25 cellular contexts compared by ENCODE assay signal in the genomic region with DNA sequence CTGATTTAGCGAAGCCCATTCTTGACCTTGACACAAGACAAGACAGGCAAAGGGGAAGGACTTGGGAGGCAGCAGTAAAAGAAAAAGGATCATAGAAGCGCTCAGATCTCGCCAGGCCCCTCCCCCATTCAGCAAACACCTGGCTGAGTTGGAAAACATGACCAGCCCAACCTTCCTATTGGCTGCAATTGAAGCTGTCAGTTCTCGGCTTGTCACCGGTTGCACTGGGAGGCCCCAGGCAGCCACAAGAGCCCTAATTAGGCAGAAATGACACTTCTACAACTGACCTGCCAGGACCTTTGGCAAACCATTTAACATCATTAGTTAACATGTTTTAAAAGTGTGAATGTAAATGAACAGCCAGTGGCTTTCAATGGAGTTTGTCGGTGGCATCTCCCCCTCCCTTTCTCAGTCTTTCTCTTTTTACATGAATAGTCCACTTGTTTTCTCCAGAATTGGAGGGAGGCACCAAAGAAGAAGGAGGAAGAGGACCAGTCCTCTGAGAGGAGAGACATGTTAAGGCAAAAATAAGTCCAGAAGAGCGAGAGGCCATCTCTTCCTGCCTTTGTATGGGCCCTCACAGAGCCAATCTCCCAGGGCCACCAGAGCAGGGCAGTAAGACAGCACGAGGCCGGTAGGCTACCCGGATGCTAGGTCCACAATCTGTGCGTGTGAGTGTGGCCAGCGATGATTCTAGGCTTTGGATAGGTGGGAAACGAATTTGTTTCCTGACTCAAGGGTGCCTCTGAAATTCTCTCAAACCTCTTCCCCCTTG. TPM values are rescaled to one million over a fixed set of nuclear protein-coding genes. Genes with fewer than 3 reads are reported as not detected.
A peak's percentile ranks its signal among the peaks of the same experiment; 100 is the strongest.
DNase-seq lines count a peak whose midpoint lies in the region; ATAC-seq, FAIRE-seq and TF ChIP-seq lines count a peak whose summit lies in the region.
"Had no signal": no experiment of that assay in that cellular context is flagged by ENCODE, and none has a peak within 500 bp of the region (broad histone marks: within the 10 kb centered on the region; RNA-seq: fewer than 3 reads in every experiment).

No MANE protein-coding gene starts in this region.

- H3K9me3 ChIP-seq in right atrium auricular region (no peaks in the 10 kb centered on the region), hepatocyte (ENCODE audit: low read depth) (no peaks in the 10 kb centered on the region)
- H3K9me3 ChIP-seq: ascending aorta, esophagus squamous epithelium, prostate gland, tibial artery had no signal

- intact Hi-C loops in Right ventricle myocardium inferior (cut with DNase I): no loop called here

- WGBS in hepatocyte (ENCODE audit: low lambda C conversion rate, missing lambda C conversion rate): 48% methylated on average over 13 of the region's 13 CpGs

- H3K36me3 ChIP-seq in right atrium auricular region (no peaks in the 10 kb centered on the region), hepatocyte (replicated peaks; ENCODE audit: insufficient read depth, low read depth) (no peaks in the 10 kb centered on the region)
- H3K36me3 ChIP-seq: ascending aorta, prostate gland had no signal

- FAIRE-seq in HTR-8/SVneo (lab: Jason Lieb, UNC): no peak
- FAIRE-seq: small intestine had no signal

- no peak overlapping the region for H2AFZ ChIP-seq in hepatocyte

- no peaks in the 10 kb centered on the region for H3K9me2 ChIP-seq in hepatocyte (replicated peaks; ENCODE audit: insufficient read depth)

- ATAC-seq in Right ventricle myocardium inferior: no peak
- ATAC-seq: activated CD4-positive, CD25-positive, alpha-beta regulatory T cell treated with anti-CD3 and anti-CD28 coated beads, Interleukin-2, amount 50 U/mL, for 24 hours; activated T-cell treated with anti-CD3 and anti-CD28 coated beads, Interleukin-2, amount 50 U/mL, for 72 hours; left lobe of liver; natural killer cell treated with Interleukin-12 subunit alpha and Interleukin-12 subunit beta and Interleukin-15 and Interleukin-18, amount 100 ng/mL, for 72 hours; stimulated activated naive CD8-positive, alpha-beta T cell treated with anti-CD3 and anti-CD28 coated beads, Interleukin-15, Interleukin-2, amounts not matched to agents 100 U/mL and 50 U/mL, for 24 hours had no signal

- TF ChIP-seq CTCF in right atrium auricular region (IDR thresholded peaks at IDR 0.05): no peak
- TF ChIP-seq CTCF in hepatocyte (IDR thresholded peaks at IDR 0.05; ENCODE audit: poor library complexity): no peak

- H3K79me2 ChIP-seq in hepatocyte: no peaks in the 10 kb centered on the region

- H3K4me2 ChIP-seq in hepatocyte: peak overlapping the region; percentile 34

- H3K4me3 ChIP-seq in right atrium auricular region (no peak overlapping the region), hepatocyte (no peak overlapping the region)
- H3K4me3 ChIP-seq: ascending aorta, esophagus squamous epithelium, prostate gland, tibial artery had no signal

- DNase-seq in right atrium auricular region (ENCODE audit: low spot score) (peak; percentile 38), Right ventricle myocardium inferior (ENCODE audit: missing footprints) (no peak), NCI-H510A treated with DMSO at 0.1 percent for 48 hours (lab: John Stamatoyannopoulos, UW) (peak; percentile 81), hepatocyte (ENCODE audit: low spot score) (peak; percentile 58), superior temporal gyrus (ENCODE audit: extremely low spot score) (peak; percentile 25), DMS153 treated with DMSO at 0.1 percent for 48 hours (lab: John Stamatoyannopoulos, UW; ENCODE audit: unreplicated experiment) (no peak), HuH-7.5 (ENCODE audit: low spot score) (no peak), HTR-8/SVneo (ENCODE audit: insufficient read length, low spot score) (no peak)
- DNase-seq: activated naive CD4-positive, alpha-beta T cell treated with anti-CD3 and anti-CD28 coated beads, Interleukin-2, amount 50 U/mL, for 16 hours; activated T-cell treated with anti-CD3 and anti-CD28 coated beads, Interleukin-2, amount 50 U/mL, for 72 hours; cerebellar nuclear complex; esophagus squamous epithelium; MM.1S; small intestine; stimulated activated naive CD8-positive, alpha-beta T cell treated with anti-CD3 and anti-CD28 coated beads, Interleukin-15, Interleukin-2, amounts not matched to agents 100 U/mL and 50 U/mL, for 24 hours; T1000; tibial artery had no signal

- H3K27ac ChIP-seq in right atrium auricular region (peak overlapping the region in 1 of 2 donors; percentile 61), hepatocyte (no peak overlapping the region)
- H3K27ac ChIP-seq: ascending aorta, C4-2B, esophagus squamous epithelium, HL-60, prostate gland, tibial artery had no signal

- H3K4me1 ChIP-seq in right atrium auricular region (peaks cover 0 to 13% of the 10 kb centered on the region in 2 donors), hepatocyte (ENCODE audit: insufficient read depth) (peaks cover 10% of the 10 kb centered on the region)
- H3K4me1 ChIP-seq: ascending aorta, esophagus squamous epithelium, prostate gland, tibial artery had no signal

- no peaks in the 10 kb centered on the region for H3K27me3 ChIP-seq in right atrium auricular region
- H3K27me3 ChIP-seq in hepatocyte: no peaks in the 10 kb centered on the region
- H3K27me3 ChIP-seq: ascending aorta, esophagus squamous epithelium, tibial artery had no signal

- H4K20me1 ChIP-seq in hepatocyte (ENCODE audit: insufficient read depth, poor library complexity, severe bottlenecking): no peaks in the 10 kb centered on the region

RNA-seq across cellular contexts. Expression of a gene that starts 15.1 kb away (rescaled TPM):
- under 1 TPM in 1 of 2 donors, not detected in 1; 0.15 TPM for total RNA-seq in right atrium auricular region
- total RNA-seq in Right ventricle myocardium inferior: not detected
- total RNA-seq in hepatocyte: 0.28 and 0.43 TPM in 2 replicates
- 0.24 and 0.75 TPM in 2 replicates for polyA plus RNA-seq in hepatocyte
- total RNA-seq: activated CD8-positive, alpha-beta memory T cell treated with anti-CD3 and anti-CD28 coated beads for 36 hours; activated T-cell treated with anti-CD3 and anti-CD28 coated beads, Interleukin-2, amount 50 U/mL, for 72 hours; ascending aorta; left lobe of liver; natural killer cell treated with Interleukin-12 subunit alpha and Interleukin-12 subunit beta and Interleukin-15 and Interleukin-18, amount 100 ng/mL, for 72 hours had no signal

Comparison
In these comparisons a context has a peak if more than half of its experiments do, and no peak if none do; other contexts are left out.
1. DNase-seq: peak in right atrium auricular region (single experiment), NCI-H510A treated with DMSO at 0.1 percent for 48 hours (single experiment), hepatocyte (single experiment) and superior temporal gyrus (single experiment); none in Right ventricle myocardium inferior (single experiment), DMS153 treated with DMSO at 0.1 percent for 48 hours (single experiment), HuH-7.5 (single experiment) and HTR-8/SVneo (single experiment).